In genomic region chr12:48997719-48998496, GRCh38 we compare ENCODE assay signal across 8 cellular contexts. TPM values are rescaled to one million over a fixed set of nuclear protein-coding genes. Genes with fewer than 3 reads are reported as not detected.
DNase-seq lines count a peak whose midpoint lies in the region; ATAC-seq and TF ChIP-seq lines count a peak whose summit lies in the region.

No MANE protein-coding gene starts in this region.

- H3K9me3 ChIP-seq in mononuclear cell (ENCODE audit: low read depth, low read length) = no peaks in the 10 kb centered on the region

- peaks cover 39 to 51% of the 10 kb centered on the region in 2 donors for H3K36me3 Mint-ChIP-seq in CD14-positive monocyte

- peaks cover 75 to 87% (median 81%) of the 10 kb centered on the region in 3 donors for H3K27me3 Mint-ChIP-seq in CD14-positive monocyte (ENCODE audit: low read depth in 3 of 3)

- H3K27me3 ChIP-seq in mononuclear cell (ENCODE audit: insufficient read depth, low read length) (peaks cover 66% of the 10 kb centered on the region), foreskin keratinocyte (peaks cover 44% of the 10 kb centered on the region)

- no peak overlapping the region for H3K27ac ChIP-seq in foreskin keratinocyte

- peak overlapping the region in 2 of 7 donors; percentile 12 to 36 for H3K27ac Mint-ChIP-seq in CD14-positive monocyte

- peaks cover 47% of the 10 kb centered on the region for H3K4me1 Mint-ChIP-seq in CD14-positive monocyte

- H3K4me1 ChIP-seq in mononuclear cell (ENCODE audit: insufficient read depth, low read length) = peaks cover 37% of the 10 kb centered on the region
- peaks cover 5% of the 10 kb centered on the region for H3K4me1 ChIP-seq in foreskin keratinocyte

- TF ChIP-seq CTCF in CD14-positive monocyte (IDR thresholded peaks at IDR 0.05) = no peak
- no peak for TF ChIP-seq CTCF in cardiac fibroblast (IDR thresholded peaks at IDR 0.05; ENCODE audit: low read depth, low read length)
- no peak for TF ChIP-seq CTCF in foreskin keratinocyte (conservative IDR thresholded peaks at IDR 0.05)

- peak; percentile 32 for ATAC-seq in GM18868 (IDR thresholded peaks at IDR 0.05; ENCODE audit: unreplicated experiment)
- no peak for ATAC-seq in foreskin keratinocyte
- ATAC-seq in GM18861 (IDR thresholded peaks at IDR 0.05; ENCODE audit: unreplicated experiment) = no peak

- intact Hi-C loops in CD14-positive monocyte (cut with micrococcal nuclease) = loop anchor here in 1 of 2 donors (10.0 kb wide), 1 partner anchor 47 kb away; no protein-coding TSS in a partner anchor

- H3K9me3 Mint-ChIP-seq in CD14-positive monocyte = peaks cover 0 to 39% (median 8%) of the 10 kb centered on the region in 7 donors

- no peak for DNase-seq in CD14-positive monocyte (ENCODE audit: low spot score)
- peak; percentile 43 to 78 for DNase-seq in NCI-H1930 (lab: John Stamatoyannopoulos, UW)
- no peak for DNase-seq in cardiac fibroblast (ENCODE audit: low read depth in 2 of 2)
- no peak for DNase-seq in foreskin keratinocyte
- no peak for DNase-seq in effector CD4-positive, alpha-beta T cell

- H3K4me3 ChIP-seq in cardiac fibroblast (replicated peaks in 1 of 2; ENCODE audit: low read depth in 2 of 2, low read length in 2 of 2) (peak overlapping the region; percentile 36 to 40), mononuclear cell (ENCODE audit: low read length) (peak overlapping the region; percentile 8)

- peak overlapping the region; percentile 73 to 89 for H3K4me3 Mint-ChIP-seq in CD14-positive monocyte

RNA-seq across cellular contexts. Expression of gene DDN, which starts 1.3 kb away (rescaled TPM):
- not detected for polyA plus RNA-seq in CD14-positive monocyte
- 0.21 TPM for total RNA-seq in mononuclear cell
- total RNA-seq in foreskin keratinocyte = 0.34 and 0.56 TPM in 2 replicates
- polyA plus RNA-seq in foreskin keratinocyte = 0.26 and 0.50 TPM in 2 replicates

RNA-seq across cellular contexts. Expression of gene WNT1, which starts 19.8 kb away (rescaled TPM):
- polyA plus RNA-seq in CD14-positive monocyte (not detected), foreskin keratinocyte (not detected in 2 replicates)
- total RNA-seq in mononuclear cell (0.10 TPM), foreskin keratinocyte (not detected in 2 replicates)

RNA-seq across cellular contexts. Expression of gene PRKAG1, which starts 20.7 kb away (rescaled TPM):
- polyA plus RNA-seq in CD14-positive monocyte (10 to 100 TPM; 50.1 to 58.9 TPM), foreskin keratinocyte (65.4 and 70.9 TPM in 2 replicates)
- total RNA-seq in mononuclear cell (29.8 TPM), foreskin keratinocyte (73.0 and 75.3 TPM in 2 replicates)

RNA-seq across cellular contexts. Expression of gene WNT10B, which starts 26.4 kb away (rescaled TPM):
- not detected for polyA plus RNA-seq in CD14-positive monocyte
- total RNA-seq in mononuclear cell = 0.94 TPM
- 0.46 and 1.1 TPM in 2 replicates for total RNA-seq in foreskin keratinocyte
- polyA plus RNA-seq in foreskin keratinocyte = 0.50 and 1.0 TPM in 2 replicates

RNA-seq across cellular contexts. Expression of gene ARF3, which starts 40.6 kb away (rescaled TPM):
- polyA plus RNA-seq in CD14-positive monocyte (10 to 100 TPM; 56.5 to 58.4 TPM), foreskin keratinocyte (141 and 151 TPM in 2 replicates)
- total RNA-seq in mononuclear cell (38.2 TPM), foreskin keratinocyte (102 and 109 TPM in 2 replicates)

Comparison
In these comparisons a context has a peak if more than half of its experiments do, and no peak if none do; other contexts are left out.
1. DNase-seq: peak in NCI-H1930 (2 of 2); none in CD14-positive monocyte (single experiment), cardiac fibroblast (0 of 2), foreskin keratinocyte (0 of 2) and effector CD4-positive, alpha-beta T cell (single experiment).